25 cellular contexts compared by ENCODE assay signal in genomic region chr1:3783651-3784474, GRCh38. TPM values are rescaled to one million over a fixed set of nuclear protein-coding genes. Genes with fewer than 3 reads are reported as not detected.
"Had no signal": no experiment of that assay in that cellular context is flagged by ENCODE, and none has a peak within 500 bp of the region (broad histone marks: within the 10 kb centered on the region; RNA-seq: fewer than 3 reads in every experiment).

No MANE protein-coding gene starts in this region.

- DNase-seq: activated CD4-positive, alpha-beta T cell treated with anti-CD3 and anti-CD28 coated beads, Interleukin-2, amount 10 ng/mL, durations not matched to agents 24 days and 14 days; activated CD8-positive, alpha-beta T cell treated with anti-CD3 and anti-CD28 coated beads for 36 hours; activated naive CD4-positive, alpha-beta T cell; activated naive CD8-positive, alpha-beta T cell treated with anti-CD3 and anti-CD28 coated beads for 36 hours; activated T-cell treated with anti-CD3 and anti-CD28 coated beads, Interleukin-2, amount 50 U/mL, for 1 hour; amniotic stem cell; foreskin melanocyte; glutamatergic neuron; left ventricle myocardium inferior; mesenchymal stem cell; naive thymus-derived CD4-positive, alpha-beta T cell; sigmoid colon; stimulated activated naive CD4-positive, alpha-beta T cell treated with Interleukin-2 at 50 U/mL for 16 hours; T-helper 1 cell; T1000 had no signal

- H3K27ac Mint-ChIP-seq: activated CD4-positive, alpha-beta T cell treated with anti-CD3 and anti-CD28 coated beads, Interleukin-2, amount 10 ng/mL, durations not matched to agents 24 days and 14 days; activated CD8-positive, alpha-beta T cell treated with anti-CD3 and anti-CD28 coated beads for 36 hours; activated naive CD8-positive, alpha-beta T cell treated with anti-CD3 and anti-CD28 coated beads for 36 hours; activated T-helper 17 cell treated with anti-CD3 and anti-CD28 coated beads, Interleukin-2, amount 50 U/mL, for 72 hours; naive thymus-derived CD4-positive, alpha-beta T cell had no signal

- H3K4me3 Mint-ChIP-seq: activated CD4-positive, alpha-beta T cell treated with anti-CD3 and anti-CD28 coated beads, Interleukin-2, amount 10 ng/mL, durations not matched to agents 24 days and 14 days; activated CD8-positive, alpha-beta T cell treated with anti-CD3 and anti-CD28 coated beads for 36 hours; activated naive CD8-positive, alpha-beta T cell treated with anti-CD3 and anti-CD28 coated beads for 36 hours; activated T-helper 17 cell treated with anti-CD3 and anti-CD28 coated beads, Interleukin-2, amount 50 U/mL, for 72 hours; naive thymus-derived CD4-positive, alpha-beta T cell had no signal

- H3K9me3 Mint-ChIP-seq: activated CD4-positive, alpha-beta T cell treated with anti-CD3 and anti-CD28 coated beads, Interleukin-2, amount 10 ng/mL, durations not matched to agents 24 days and 14 days; activated CD8-positive, alpha-beta T cell treated with anti-CD3 and anti-CD28 coated beads for 36 hours; activated naive CD8-positive, alpha-beta T cell treated with anti-CD3 and anti-CD28 coated beads for 36 hours; activated T-helper 17 cell treated with anti-CD3 and anti-CD28 coated beads, Interleukin-2, amount 50 U/mL, for 72 hours; naive thymus-derived CD4-positive, alpha-beta T cell had no signal

- H3K4me3 ChIP-seq: coronary artery, left ventricle myocardium inferior, sigmoid colon, tibial nerve, vagina had no signal

- H3K27me3 ChIP-seq: neutrophil, sigmoid colon, tibial nerve, vagina had no signal

- H3K27me3 Mint-ChIP-seq: activated CD4-positive, alpha-beta T cell treated with anti-CD3 and anti-CD28 coated beads, Interleukin-2, amount 10 ng/mL, durations not matched to agents 24 days and 14 days; activated CD8-positive, alpha-beta T cell treated with anti-CD3 and anti-CD28 coated beads for 36 hours; activated naive CD8-positive, alpha-beta T cell treated with anti-CD3 and anti-CD28 coated beads for 36 hours; activated T-helper 17 cell treated with anti-CD3 and anti-CD28 coated beads, Interleukin-2, amount 50 U/mL, for 72 hours; naive thymus-derived CD4-positive, alpha-beta T cell had no signal

- H3K27ac ChIP-seq: coronary artery, left ventricle myocardium inferior, neutrophil, sigmoid colon, tibial nerve, vagina had no signal

- H3K4me1 ChIP-seq: sigmoid colon had no signal

- ATAC-seq: activated CD8-positive, alpha-beta T cell treated with anti-CD3 and anti-CD28 coated beads for 36 hours; activated T-helper 17 cell treated with anti-CD3 and anti-CD28 coated beads, Interleukin-2, amount 50 U/mL, for 72 hours; naive thymus-derived CD4-positive, alpha-beta T cell had no signal

- H3K9me3 ChIP-seq: left ventricle myocardium inferior, neutrophil, sigmoid colon, tibial nerve, vagina had no signal

RNA-seq across cellular contexts. Expression of gene SMIM1, which starts 11.3 kb away (rescaled TPM):
- total RNA-seq: kidney epithelial cell, vagina had no signal

RNA-seq across cellular contexts. Expression of gene CCDC27, which starts 31.6 kb away (rescaled TPM):
- total RNA-seq: activated CD4-positive, alpha-beta T cell treated with anti-CD3 and anti-CD28 coated beads, Interleukin-2, amount 10 ng/mL, durations not matched to agents 24 days and 14 days; activated CD8-positive, alpha-beta T cell treated with anti-CD3 and anti-CD28 coated beads for 36 hours; activated naive CD8-positive, alpha-beta T cell treated with anti-CD3 and anti-CD28 coated beads for 36 hours; activated T-helper 17 cell treated with anti-CD3 and anti-CD28 coated beads, Interleukin-2, amount 50 U/mL, for 72 hours; epithelial cell of proximal tubule; fibroblast of lung; kidney epithelial cell; mucosa of gallbladder; naive thymus-derived CD4-positive, alpha-beta T cell; sigmoid colon; subcutaneous adipose tissue; tibial nerve; vagina had no signal
